37 cellular contexts compared by ENCODE assay signal in genomic region chr9:115556432-115556831, GRCh38.
"Had no signal": no experiment of that assay in that cellular context is flagged by ENCODE, and none has a peak within 500 bp of the region (broad histone marks: within the 10 kb centered on the region; RNA-seq: fewer than 3 reads in every experiment).

No MANE protein-coding gene starts in this region.

- H3K27ac Mint-ChIP-seq: activated B cell treated with CpG ODN at 0.5 μM for 24 hours; activated CD4-positive, alpha-beta memory T cell treated with anti-CD3 and anti-CD28 coated beads for 36 hours; activated CD4-positive, alpha-beta T cell treated with anti-CD3 and anti-CD28 coated beads, Interleukin-2, amount 10 ng/mL, durations not matched to agents 24 days and 14 days; activated CD8-positive, alpha-beta T cell treated with anti-CD3 and anti-CD28 coated beads for 36 hours; activated naive CD4-positive, alpha-beta T cell treated with anti-CD3 and anti-CD28 coated beads, Interleukin-2, amount 10 ng/mL, durations not matched to agents 7 days and 5 days; activated naive CD4-positive, alpha-beta T cell treated with anti-CD3 and anti-CD28 coated beads, Interleukin-2, amount 50 U/mL, for 24 hours; activated naive CD8-positive, alpha-beta T cell; activated naive CD8-positive, alpha-beta T cell treated with anti-CD3 and anti-CD28 coated beads, Interleukin-2, amount 10 ng/mL, durations not matched to agents 7 days and 5 days; activated naive CD8-positive, alpha-beta T cell treated with anti-CD3 and anti-CD28 coated beads, Interleukin-2, amount 50 U/mL, for 24 hours; activated T-cell treated with anti-CD3 and anti-CD28 coated beads, Interleukin-2, amount 50 U/mL, for 24 hours; activated T-helper 2 cell treated with anti-CD3 and anti-CD28 coated beads, Interferon-gamma antibody, Interleukin-2, Interleukin-4, amounts not matched to agents 10 μg/mL and 5 μg/mL and 100 μg/mL, durations not matched to agents 14 hours and 24 hours and 36 hours; brain; T-helper 1 cell treated with Interleukin-12 subunit alpha and Interleukin-12 subunit beta and Interleukin-4 antibody, amounts not matched to agents 30 μg/mL and 1 μg/mL, for 36 hours; T-helper 2 cell treated with Interferon-gamma antibody and Interleukin-4, amounts not matched to agents 5 μg/mL and 100 μg/mL, for 36 hours had no signal

- H3K9me3 ChIP-seq: ascending aorta had no signal

- H3K4me1 Mint-ChIP-seq: activated B cell treated with CpG ODN at 0.5 μM for 24 hours; activated CD4-positive, alpha-beta T cell treated with anti-CD3 and anti-CD28 coated beads, Interleukin-2, amount 10 ng/mL, durations not matched to agents 24 days and 14 days; activated naive CD4-positive, alpha-beta T cell treated with anti-CD3 and anti-CD28 coated beads, Interleukin-2, amount 10 ng/mL, durations not matched to agents 7 days and 5 days; activated naive CD4-positive, alpha-beta T cell treated with anti-CD3 and anti-CD28 coated beads, Interleukin-2, amount 50 U/mL, for 24 hours; activated naive CD8-positive, alpha-beta T cell treated with anti-CD3 and anti-CD28 coated beads, Interleukin-2, amount 10 ng/mL, durations not matched to agents 7 days and 5 days; activated naive CD8-positive, alpha-beta T cell treated with anti-CD3 and anti-CD28 coated beads, Interleukin-2, amount 50 U/mL, for 24 hours; brain; central memory CD8-positive, alpha-beta T cell had no signal

- DNase-seq: activated B cell treated with CpG ODN at 0.5 μM for 24 hours; activated CD4-positive, alpha-beta memory T cell treated with anti-CD3 and anti-CD28 coated beads for 36 hours; activated CD4-positive, alpha-beta T cell treated with anti-CD3 and anti-CD28 coated beads for 4 hours; activated CD4-positive, alpha-beta T cell treated with anti-CD3 and anti-CD28 coated beads, Interleukin-2, amount 10 ng/mL, durations not matched to agents 24 days and 14 days; activated CD4-positive, alpha-beta T cell treated with anti-CD3 and anti-CD28 coated beads, Interleukin-2, amount 50 U/mL, for 1 hour; activated CD4-positive, alpha-beta T cell treated with anti-CD3 and anti-CD28 coated beads, Interleukin-2, amount 50 U/mL, for 4 hours; activated CD4-positive, CD25-positive, alpha-beta regulatory T cell treated with anti-CD3 and anti-CD28 coated beads, Interleukin-2, amount 50 U/mL, for 72 hours; activated CD8-positive, alpha-beta memory T cell treated with anti-CD3 and anti-CD28 coated beads, Interleukin-2, amount 50 U/mL, for 4 hours; activated CD8-positive, alpha-beta T cell treated with anti-CD3 and anti-CD28 coated beads for 36 hours; activated effector memory CD4-positive, alpha-beta T cell treated with Interleukin-2 at 50 U/mL for 16 hours; activated gamma-delta T cell; activated naive CD4-positive, alpha-beta T cell treated with anti-CD3 and anti-CD28 coated beads, Interleukin-2, amount 10 ng/mL, durations not matched to agents 7 days and 5 days; activated naive CD4-positive, alpha-beta T cell treated with Interleukin-2 at 50 U/mL for 16 hours; activated naive CD8-positive, alpha-beta T cell treated with anti-CD3 and anti-CD28 coated beads, Interleukin-2, amount 10 ng/mL, durations not matched to agents 7 days and 5 days; activated naive CD8-positive, alpha-beta T cell treated with anti-CD3 and anti-CD28 coated beads, Interleukin-2, amount 50 U/mL, for 24 hours; activated T-cell treated with anti-CD3 and anti-CD28 coated beads for 4 hours; activated T-cell treated with anti-CD3 and anti-CD28 coated beads, Interleukin-2, amount 50 U/mL, for 24 hours; activated T-cell treated with anti-CD3 and anti-CD28 coated beads, Interleukin-2, amount 50 U/mL, for 48 hours; amygdala; anterior cingulate cortex; caudate nucleus; cerebellar nuclear complex; T-helper 1 cell; T-helper 2 cell; T-helper 9 cell had no signal

- H3K4me1 ChIP-seq: ascending aorta had no signal

- FAIRE-seq: bronchial epithelial cell, TTC549 had no signal

- ATAC-seq: activated CD8-positive, alpha-beta T cell treated with anti-CD3 and anti-CD28 coated beads for 36 hours; activated naive CD8-positive, alpha-beta T cell treated with anti-CD3 and anti-CD28 coated beads, Interleukin-2, amount 50 U/mL, for 24 hours had no signal

- H3K27me3 ChIP-seq: ascending aorta, cardiac muscle cell had no signal

- H3K4me3 ChIP-seq: ascending aorta, cardiac muscle cell had no signal

- H3K36me3 ChIP-seq: ascending aorta, cardiac muscle cell had no signal

- H3K27ac ChIP-seq: ascending aorta, cardiac muscle cell, VCaP had no signal

- H3K36me3 Mint-ChIP-seq: activated naive CD4-positive, alpha-beta T cell treated with anti-CD3 and anti-CD28 coated beads, Interleukin-2, amount 10 ng/mL, durations not matched to agents 7 days and 5 days; activated naive CD4-positive, alpha-beta T cell treated with anti-CD3 and anti-CD28 coated beads, Interleukin-2, amount 50 U/mL, for 24 hours; activated naive CD8-positive, alpha-beta T cell; activated naive CD8-positive, alpha-beta T cell treated with anti-CD3 and anti-CD28 coated beads, Interleukin-2, amount 10 ng/mL, durations not matched to agents 7 days and 5 days; brain had no signal

- H3K4me3 Mint-ChIP-seq: activated B cell treated with CpG ODN at 0.5 μM for 24 hours; activated CD4-positive, alpha-beta memory T cell treated with anti-CD3 and anti-CD28 coated beads for 36 hours; activated CD4-positive, alpha-beta T cell treated with anti-CD3 and anti-CD28 coated beads, Interleukin-2, amount 10 ng/mL, durations not matched to agents 24 days and 14 days; activated CD8-positive, alpha-beta T cell treated with anti-CD3 and anti-CD28 coated beads for 36 hours; activated naive CD4-positive, alpha-beta T cell treated with anti-CD3 and anti-CD28 coated beads, Interleukin-2, amount 10 ng/mL, durations not matched to agents 7 days and 5 days; activated naive CD4-positive, alpha-beta T cell treated with anti-CD3 and anti-CD28 coated beads, Interleukin-2, amount 50 U/mL, for 24 hours; activated naive CD8-positive, alpha-beta T cell; activated naive CD8-positive, alpha-beta T cell treated with anti-CD3 and anti-CD28 coated beads, Interleukin-2, amount 10 ng/mL, durations not matched to agents 7 days and 5 days; activated naive CD8-positive, alpha-beta T cell treated with anti-CD3 and anti-CD28 coated beads, Interleukin-2, amount 50 U/mL, for 24 hours; activated T-cell treated with anti-CD3 and anti-CD28 coated beads, Interleukin-2, amount 50 U/mL, for 24 hours; brain; central memory CD8-positive, alpha-beta T cell; T-helper 1 cell treated with Interleukin-12 subunit alpha and Interleukin-12 subunit beta and Interleukin-4 antibody, amounts not matched to agents 30 μg/mL and 1 μg/mL, for 36 hours; T-helper 2 cell treated with Interferon-gamma antibody and Interleukin-4, amounts not matched to agents 5 μg/mL and 100 μg/mL, for 36 hours had no signal

- H3K27me3 Mint-ChIP-seq: activated CD4-positive, alpha-beta T cell treated with anti-CD3 and anti-CD28 coated beads, Interleukin-2, amount 10 ng/mL, durations not matched to agents 24 days and 14 days; activated naive CD4-positive, alpha-beta T cell treated with anti-CD3 and anti-CD28 coated beads, Interleukin-2, amount 10 ng/mL, durations not matched to agents 7 days and 5 days; activated naive CD8-positive, alpha-beta T cell treated with anti-CD3 and anti-CD28 coated beads, Interleukin-2, amount 10 ng/mL, durations not matched to agents 7 days and 5 days had no signal
